In the genomic region with DNA sequence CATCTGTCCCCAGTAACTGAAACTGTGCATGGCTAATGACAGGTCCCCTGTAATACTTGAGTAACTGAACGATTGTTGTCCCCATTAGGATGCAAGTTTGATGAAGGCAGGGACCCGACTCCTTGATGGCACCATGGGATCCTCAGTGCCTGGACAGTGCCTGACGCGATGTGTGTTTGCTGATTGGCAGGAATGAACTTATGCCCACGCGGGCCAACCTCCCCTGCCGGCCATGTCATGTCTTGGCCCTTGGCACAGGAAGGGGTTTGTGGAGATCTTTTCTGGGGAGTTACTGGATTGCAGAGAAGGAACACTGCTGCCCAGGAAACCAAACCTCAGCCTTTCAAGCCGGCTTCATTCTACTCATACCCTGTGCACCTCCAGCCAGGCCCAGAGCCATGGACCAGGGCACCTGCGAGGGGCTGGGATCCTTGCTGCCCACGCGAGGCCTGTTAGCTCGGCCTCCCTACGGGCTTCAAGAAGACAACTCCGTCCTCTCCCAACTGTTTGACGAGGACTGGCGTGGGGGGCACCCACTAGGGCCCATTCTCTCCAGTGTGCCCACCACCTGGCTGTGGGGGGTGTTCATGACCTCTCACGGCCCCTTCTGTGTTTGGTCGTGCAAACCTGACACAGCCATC, we compare ENCODE assay signal across 28 cellular contexts.
"Had no signal": no experiment of that assay in that cellular context is flagged by ENCODE, and none has a peak within 500 bp of the region (broad histone marks: within the 10 kb centered on the region; RNA-seq: fewer than 3 reads in every experiment).

No MANE protein-coding gene starts in this region.

- H3K27ac Mint-ChIP-seq: activated B cell treated with CpG ODN at 0.5 μM for 24 hours; activated naive CD8-positive, alpha-beta T cell treated with anti-CD3 and anti-CD28 coated beads, Interleukin-2, amount 10 ng/mL, durations not matched to agents 7 days and 5 days; activated T-cell treated with anti-CD3 and anti-CD28 coated beads, Interleukin-2, amount 50 U/mL, for 72 hours; nephron; stimulated activated memory B cell treated with anti-CD40 and anti-IgM and Interleukin-4, amounts not matched to agents 10 μg/mL and 1 μg/mL and 100 μg/mL, for 72 hours; T-helper 17 cell had no signal

- H3K4me3 Mint-ChIP-seq: activated B cell treated with CpG ODN at 0.5 μM for 24 hours; activated naive CD8-positive, alpha-beta T cell treated with anti-CD3 and anti-CD28 coated beads, Interleukin-2, amount 10 ng/mL, durations not matched to agents 7 days and 5 days; activated T-cell treated with anti-CD3 and anti-CD28 coated beads, Interleukin-2, amount 50 U/mL, for 72 hours; immature natural killer cell; nephron; stimulated activated memory B cell treated with anti-CD40 and anti-IgM and Interleukin-4, amounts not matched to agents 10 μg/mL and 1 μg/mL and 100 μg/mL, for 72 hours; T-helper 17 cell had no signal

- FAIRE-seq: astrocyte, kidney had no signal

- DNase-seq: activated B cell treated with CpG ODN at 0.5 μM for 24 hours; activated CD4-positive, alpha-beta T cell treated with anti-CD3 and anti-CD28 coated beads, Interleukin-2, amount 50 U/mL, for 4 hours; activated effector memory CD4-positive, alpha-beta T cell treated with Interleukin-2 at 50 U/mL for 16 hours; activated naive CD4-positive, alpha-beta T cell treated with Interleukin-2 at 50 U/mL for 16 hours; activated naive CD8-positive, alpha-beta T cell treated with anti-CD3 and anti-CD28 coated beads, Interleukin-2, amount 10 ng/mL, durations not matched to agents 7 days and 5 days; activated T-cell treated with anti-CD3 and anti-CD28 coated beads for 4 hours; activated T-cell treated with anti-CD3 and anti-CD28 coated beads, Interleukin-2, amount 50 U/mL, for 72 hours; brain microvascular endothelial cell; foreskin fibroblast; heart left ventricle; hypothalamus; immature natural killer cell; kidney; left colon; mammary epithelial cell; stimulated activated CD4-positive, alpha-beta T cell treated with anti-CD3 and anti-CD28 coated beads, Interleukin-4, amount 100 ng/mL, for 24 hours; stomach; T-helper 17 cell; tibial artery; upper lobe of right lung had no signal

- H3K9me3 Mint-ChIP-seq: activated B cell treated with CpG ODN at 0.5 μM for 24 hours; activated naive CD8-positive, alpha-beta T cell treated with anti-CD3 and anti-CD28 coated beads, Interleukin-2, amount 10 ng/mL, durations not matched to agents 7 days and 5 days; activated T-cell treated with anti-CD3 and anti-CD28 coated beads, Interleukin-2, amount 50 U/mL, for 72 hours; immature natural killer cell; nephron; stimulated activated memory B cell treated with anti-CD40 and anti-IgM and Interleukin-4, amounts not matched to agents 10 μg/mL and 1 μg/mL and 100 μg/mL, for 72 hours had no signal

- H3K27ac ChIP-seq: brain microvascular endothelial cell, heart left ventricle, neutrophil, skin epidermis, stomach, suprapubic skin, tibial artery, upper lobe of right lung had no signal

- ATAC-seq: activated T-cell treated with anti-CD3 and anti-CD28 coated beads, Interleukin-2, amount 50 U/mL, for 72 hours; esophagus mucosa; heart left ventricle; left colon; sciatic nerve; stimulated activated memory B cell treated with anti-CD40 and anti-IgM and Interleukin-4, amounts not matched to agents 10 μg/mL and 1 μg/mL and 100 μg/mL, for 72 hours; T-helper 17 cell; upper lobe of right lung had no signal

- H3K27me3 ChIP-seq: brain microvascular endothelial cell, heart left ventricle, neutrophil, stomach, suprapubic skin, tibial artery, upper lobe of right lung had no signal

- H3K9me3 ChIP-seq: heart left ventricle, neutrophil, stomach, suprapubic skin, tibial artery, upper lobe of right lung had no signal

- H3K4me3 ChIP-seq: heart left ventricle, skin epidermis, stomach, suprapubic skin, tibial artery, upper lobe of right lung had no signal

- H3K4me1 ChIP-seq: stomach, suprapubic skin, tibial artery, upper lobe of right lung had no signal

- H3K27me3 Mint-ChIP-seq: activated B cell treated with CpG ODN at 0.5 μM for 24 hours; activated naive CD8-positive, alpha-beta T cell treated with anti-CD3 and anti-CD28 coated beads, Interleukin-2, amount 10 ng/mL, durations not matched to agents 7 days and 5 days; stimulated activated memory B cell treated with anti-CD40 and anti-IgM and Interleukin-4, amounts not matched to agents 10 μg/mL and 1 μg/mL and 100 μg/mL, for 72 hours; T-helper 17 cell had no signal
